10 cellular contexts compared by ENCODE assay signal in genomic region chr17:17151055-17151454, GRCh38. TPM values are rescaled to one million over a fixed set of nuclear protein-coding genes. Genes with fewer than 3 reads are reported as not detected.
DNase-seq lines count a peak whose midpoint lies in the region; ATAC-seq and TF ChIP-seq lines count a peak whose summit lies in the region.
"Had no signal": no experiment of that assay in that cellular context is flagged by ENCODE, and none has a peak within 500 bp of the region (broad histone marks: within the 10 kb centered on the region; RNA-seq: fewer than 3 reads in every experiment).

No MANE protein-coding gene starts in this region.

- H3K9me3 Mint-ChIP-seq in activated CD4-positive, alpha-beta T cell treated with anti-CD3 and anti-CD28 coated beads, Interleukin-2, amount 10 ng/mL, durations not matched to agents 7 days and 5 days: no peaks in the 10 kb centered on the region
- no peaks in the 10 kb centered on the region for H3K9me3 Mint-ChIP-seq in effector memory CD8-positive, alpha-beta T cell

- H3K9me2 ChIP-seq in PC-9 (ENCODE audit: insufficient read depth): no peaks in the 10 kb centered on the region

- 0 out of 2 replicates have a peak overlapping the region, but pooled peaks have one; percentile 28 for H3K27ac ChIP-seq in PC-9
- peak overlapping the region; percentile 97 for H3K27ac ChIP-seq in skeletal muscle tissue (ENCODE audit: low read depth, low read length)
- H3K27ac ChIP-seq: parathyroid adenoma had no signal

- TF ChIP-seq CTCF in PC-9 (conservative IDR thresholded peaks at IDR 0.05): no peak

- no peak overlapping the region for H3K4me3 Mint-ChIP-seq in activated CD4-positive, alpha-beta T cell treated with anti-CD3 and anti-CD28 coated beads, Interleukin-2, amount 10 ng/mL, durations not matched to agents 7 days and 5 days
- no peak overlapping the region for H3K4me3 Mint-ChIP-seq in effector memory CD8-positive, alpha-beta T cell

- no TSS peak for BruUV-seq in PC-9 (replicated peaks; lab: Mats Ljungman, UMichigan)

- H4K20me1 ChIP-seq in PC-9 (ENCODE audit: insufficient read depth): peaks cover 65% of the 10 kb centered on the region

- peaks cover 69% of the 10 kb centered on the region for H3F3A ChIP-seq in PC-9 (ENCODE audit: insufficient read depth, low read depth)

- 0 out of 2 replicates have a peak, but pooled peaks cover 24% of the 10 kb centered on the region for H3K79me2 ChIP-seq in PC-9 (ENCODE audit: low read depth)

- peaks cover 73% of the 10 kb centered on the region for H3K36me3 Mint-ChIP-seq in activated CD4-positive, alpha-beta T cell treated with anti-CD3 and anti-CD28 coated beads, Interleukin-2, amount 10 ng/mL, durations not matched to agents 7 days and 5 days (ENCODE audit: low read depth)
- peaks cover 53% of the 10 kb centered on the region for H3K36me3 Mint-ChIP-seq in effector memory CD8-positive, alpha-beta T cell (ENCODE audit: insufficient read depth)

- intact Hi-C loops in PC-9 (cut with micrococcal nuclease; ENCODE audit: unreplicated experiment): loop anchor here (5.0 kb wide), 1 partner anchor 99 kb away; no protein-coding TSS in a partner anchor

- no peak overlapping the region for H3K4me3 ChIP-seq in PC-9
- no peak overlapping the region for H3K4me3 ChIP-seq in skeletal muscle tissue (ENCODE audit: low read length in 3 of 3)

- H3K27ac Mint-ChIP-seq in activated CD4-positive, alpha-beta T cell treated with anti-CD3 and anti-CD28 coated beads, Interleukin-2, amount 10 ng/mL, durations not matched to agents 7 days and 5 days: no peak overlapping the region
- H3K27ac Mint-ChIP-seq in effector memory CD8-positive, alpha-beta T cell: peak overlapping the region; percentile 28 to 59

- H3K4me2 ChIP-seq in PC-9: no peak overlapping the region

- CTCF ChIA-PET in activated CD4-positive, alpha-beta T cell treated with anti-CD3 and anti-CD28 coated beads, Interleukin-2, amount 10 ng/mL, durations not matched to agents 7 days and 5 days (lab: Charles Lee): no interaction called here
- CTCF ChIA-PET in PC-9 (lab: Charles Lee): no interaction called here

- no peak overlapping the region for H2AFZ ChIP-seq in PC-9
- H2AFZ ChIP-seq: parathyroid adenoma had no signal

- no peaks in the 10 kb centered on the region for H3K27me3 ChIP-seq in PC-9 (ENCODE audit: insufficient read depth, low read depth)
- no peaks in the 10 kb centered on the region for H3K27me3 ChIP-seq in skeletal muscle tissue (ENCODE audit: control insufficient read depth in 3 of 3, insufficient read depth in 3 of 3, low read length in 3 of 3)

- POLR2A ChIA-PET in activated CD4-positive, alpha-beta T cell treated with anti-CD3 and anti-CD28 coated beads, Interleukin-2, amount 10 ng/mL, durations not matched to agents 7 days and 5 days (lab: Charles Lee): no interaction called here
- POLR2A ChIA-PET in PC-9 (lab: Charles Lee; ENCODE audit: unreplicated experiment): interaction anchor here (0.6 kb wide), 1 partner anchor 16 kb away, joined by 4 read pairs; no protein-coding TSS in a partner anchor

- peaks cover 63% of the 10 kb centered on the region for H3K4me1 Mint-ChIP-seq in activated CD4-positive, alpha-beta T cell treated with anti-CD3 and anti-CD28 coated beads, Interleukin-2, amount 10 ng/mL, durations not matched to agents 7 days and 5 days
- H3K4me1 Mint-ChIP-seq in effector memory CD8-positive, alpha-beta T cell (ENCODE audit: low read depth in 2 of 2): peaks cover 3 to 39% of the 10 kb centered on the region in 2 donors

- peak; percentile 35 for DNase-seq in activated CD4-positive, alpha-beta T cell treated with anti-CD3 and anti-CD28 coated beads for 48 hours
- DNase-seq in activated CD4-positive, alpha-beta T cell treated with anti-CD3 and anti-CD28 coated beads, Interleukin-2, amount 10 ng/mL, durations not matched to agents 7 days and 5 days: no peak
- DNase-seq in PC-9 (peak in 1 of 2 experiments; percentile 15), D341Med (ENCODE audit: low spot score) (no peak), epidermal melanocyte (ENCODE audit: insufficient read length, low spot score) (no peak), putamen (ENCODE audit: low spot score) (no peak)
- no peak for DNase-seq in effector memory CD8-positive, alpha-beta T cell
- DNase-seq: NCI-H1694 had no signal

- H3K9ac ChIP-seq in skeletal muscle tissue (ENCODE audit: low read depth in 1 of 3, low read length in 3 of 3): peak overlapping the region in 2 of 3 donors; percentile 47 to 50
- H3K9ac ChIP-seq: parathyroid adenoma had no signal

- H3K9me3 ChIP-seq in PC-9 (ENCODE audit: insufficient read depth, low read depth) (no peaks in the 10 kb centered on the region), skeletal muscle tissue (ENCODE audit: control insufficient read depth in 3 of 3, low read length in 3 of 3) (no peaks in the 10 kb centered on the region)

- H3K36me3 ChIP-seq in PC-9 (ENCODE audit: low read depth): peaks cover 69% of the 10 kb centered on the region
- H3K36me3 ChIP-seq in skeletal muscle tissue (ENCODE audit: control insufficient read depth in 3 of 3, insufficient read depth in 3 of 3, low read length in 3 of 3): peaks cover 56 to 71% (median 59%) of the 10 kb centered on the region in 3 donors

- no peaks in the 10 kb centered on the region for H3K4me1 ChIP-seq in PC-9 (replicated peaks; ENCODE audit: insufficient read depth)
- H3K4me1 ChIP-seq in skeletal muscle tissue (ENCODE audit: control insufficient read depth in 3 of 3, insufficient read depth in 3 of 3, low read length in 3 of 3): peaks cover 30 to 59% (median 51%) of the 10 kb centered on the region in 3 donors
- H3K4me1 ChIP-seq: parathyroid adenoma had no signal

- no peak for ATAC-seq in effector memory CD8-positive, alpha-beta T cell (replicated peaks)

- H3K27me3 Mint-ChIP-seq in activated CD4-positive, alpha-beta T cell treated with anti-CD3 and anti-CD28 coated beads, Interleukin-2, amount 10 ng/mL, durations not matched to agents 7 days and 5 days: no peaks in the 10 kb centered on the region
- H3K27me3 Mint-ChIP-seq in effector memory CD8-positive, alpha-beta T cell: no peaks in the 10 kb centered on the region

RNA-seq across cellular contexts. Expression of gene PLD6, which starts 55.1 kb away (rescaled TPM):
- total RNA-seq in activated CD4-positive, alpha-beta T cell treated with anti-CD3 and anti-CD28 coated beads, Interleukin-2, amount 10 ng/mL, durations not matched to agents 7 days and 5 days: 10 to 100 TPM; 10.9 to 11.8 TPM
- total RNA-seq in PC-9 (2021) (4.1 and 5.0 TPM in 2 replicates), skeletal muscle tissue (4.2 TPM)
